ENCODE assay signal across 7 cellular contexts in genomic region chr12:124900345-124900795, GRCh38. TPM values are rescaled to one million over a fixed set of nuclear protein-coding genes. Genes with fewer than 3 reads are reported as not detected.
A peak's percentile ranks its signal among the peaks of the same experiment; 100 is the strongest.
DNase-seq lines count a peak whose midpoint lies in the region; ATAC-seq, FAIRE-seq and TF ChIP-seq lines count a peak whose summit lies in the region.
"Not testable (repeated sequence)": the region's sequence is repeated elsewhere in the genome, so short reads cannot be mapped to it uniquely, and the experiment has no call there.

No MANE protein-coding gene starts in this region.

- H3K27ac Mint-ChIP-seq in astrocyte (ENCODE audit: unreplicated experiment): not testable (repeated sequence)

- H3K9me3 ChIP-seq in OCI-LY7 (ENCODE audit: low read length); astrocyte (ENCODE audit: insufficient read depth, low read depth, low read length); HepG2 (ENCODE audit: low read length): not testable (repeated sequence)

- not testable (repeated sequence) for TF ChIP-seq RAD21 in HepG2 (CRISPR knock-in tag; IDR thresholded peaks at IDR 0.05)

- not testable (repeated sequence) for H3K36me3 Mint-ChIP-seq in astrocyte (ENCODE audit: low read depth, unreplicated experiment)

- H3K9ac ChIP-seq in astrocyte (ENCODE audit: low read length): not testable (repeated sequence)
- H3K9ac ChIP-seq in HepG2 (ENCODE audit: insufficient read depth, low read depth, low read length): peak overlapping the region; percentile 49; the same call in 1 of the 2 replicates

- peak; percentile 78 for ATAC-seq in HepG2

- not testable (repeated sequence) for H3K79me2 ChIP-seq in OCI-LY7 (ENCODE audit: insufficient read depth, low read depth, low read length); astrocyte (ENCODE audit: insufficient read depth, low read length)
- H3K79me2 ChIP-seq in HepG2 (ENCODE audit: insufficient read depth, low read length): peaks cover 29% of the 10 kb centered on the region

- peak overlapping the region; percentile 62 for H3K4me3 Mint-ChIP-seq in astrocyte (ENCODE audit: unreplicated experiment)

- H3K4me3 ChIP-seq in OCI-LY7 (ENCODE audit: low read depth, low read length, poor library complexity, severe bottlenecking); astrocyte (ENCODE audit: insufficient read depth, low read depth, low read length): not testable (repeated sequence)
- H3K4me3 ChIP-seq in HepG2 (replicated peaks in 1 of 3; ENCODE audit: insufficient read depth in 1 of 3, low read depth in 2 of 3, low read length in 3 of 3): peak overlapping the region in 2 of 3 experiments; percentile 43 to 56; a peak in 3 of 6 replicates

- H3K4me2 ChIP-seq in OCI-LY7 (ENCODE audit: low read length); astrocyte (ENCODE audit: low read length): not testable (repeated sequence)
- peak overlapping the region; percentile 87 for H3K4me2 ChIP-seq in HepG2 (ENCODE audit: low read depth, low read length)

- H3K4me1 Mint-ChIP-seq in astrocyte (ENCODE audit: low read depth, unreplicated experiment): not testable (repeated sequence)

- H3K4me1 ChIP-seq in OCI-LY7 (ENCODE audit: insufficient read depth, low read length, poor library complexity, severe bottlenecking): peaks cover 66% of the 10 kb centered on the region
- not testable (repeated sequence) for H3K4me1 ChIP-seq in astrocyte (ENCODE audit: insufficient read depth, low read length)
- peaks cover 90% of the 10 kb centered on the region for H3K4me1 ChIP-seq in HepG2 (ENCODE audit: insufficient read depth, low read length)

- not testable (repeated sequence) for TF ChIP-seq CTCF in OCI-LY7 (conservative IDR thresholded peaks at IDR 0.05; ENCODE audit: low read length); astrocyte (IDR thresholded peaks at IDR 0.05; ENCODE audit: insufficient read depth, low read depth, low read length)
- 0 out of 2 replicates have a peak, but pooled peaks have one; percentile 1 for TF ChIP-seq CTCF in HepG2 (CRISPR knock-in tag; IDR thresholded peaks at IDR 0.05)

- CTCF ChIA-PET in OCI-LY7 (lab: Charles Lee; ENCODE audit: unreplicated experiment): interaction anchor here (0.6 to 1.3 kb wide), 5 partner anchors 10 to 37 kb away, joined by 3 to 5 read pairs (median 3); no protein-coding TSS in a partner anchor
- CTCF ChIA-PET in HepG2 (lab: Yijun Ruan, JAX; ENCODE audit: low intra/inter-chr PET ratio, low total read pairs): not testable (repeated sequence)

- H2AFZ ChIP-seq in OCI-LY7 (ENCODE audit: low read length); astrocyte (ENCODE audit: low read depth, low read length); HepG2 (ENCODE audit: low read length): not testable (repeated sequence)

- TF ChIP-seq EP300 in HepG2 (IDR thresholded peaks at IDR 0.05; ENCODE audit: low read depth in 2 of 2, low read length in 2 of 2): peak in 1 of 2 experiments; percentile 89; a peak in 2 of 4 replicates
- peak; percentile 72; the same call in 1 of the 2 replicates for TF ChIP-seq EP300 in HepG2 (CRISPR knock-in tag; IDR thresholded peaks at IDR 0.05; ENCODE audit: borderline replicate concordance)

- not testable (repeated sequence) for BruUV-seq in OCI-LY7 (replicated peaks; lab: Mats Ljungman, UMichigan); HepG2 (replicated peaks; lab: Mats Ljungman, UMichigan)

- POLR2A ChIA-PET in OCI-LY7 (lab: Charles Lee) (interaction anchor here (0.6 to 4.5 kb wide), 8 partner anchors 13 to 289 kb away, joined by 3 to 102 read pairs (median 6); partner anchors contain the start of gene UBC), HepG2 (lab: Yijun Ruan, JAX) (interaction anchor here (0.7 to 4.3 kb wide), 19 partner anchors 11 to 123 kb away, joined by 3 to 64 read pairs (median 7); partner anchors contain the start of genes SCARB1 and UBC)

- H4K20me1 ChIP-seq in OCI-LY7 (ENCODE audit: insufficient read depth, low read length); HepG2 (ENCODE audit: insufficient read depth, low read length): not testable (repeated sequence)
- peaks cover 22% of the 10 kb centered on the region for H4K20me1 ChIP-seq in astrocyte (ENCODE audit: insufficient read depth, low read length)

- not testable (repeated sequence) for H3K9me3 Mint-ChIP-seq in astrocyte (ENCODE audit: unreplicated experiment)

- intact Hi-C loops in OCI-LY7 (cut with micrococcal nuclease; ENCODE audit: unreplicated experiment): not testable (repeated sequence)
- intact Hi-C loops in HepG2 (cut with micrococcal nuclease; ENCODE audit: unreplicated experiment): loop anchor here (2.0 kb wide), 1 partner anchor 16 kb away; no protein-coding TSS in a partner anchor

- TF ChIP-seq POLR2A in HepG2 (IDR thresholded peaks at IDR 0.05; ENCODE audit: insufficient read depth in 1 of 2, low read depth in 2 of 2, low read length in 2 of 2): peak in 1 of 2 experiments; percentile 30; a peak in 1 of 4 replicates

- FAIRE-seq in astrocyte (lab: Jason Lieb, UNC): not testable (repeated sequence)
- FAIRE-seq in HepG2 (lab: Jason Lieb, UNC): peak; percentile 77

- in situ Hi-C loops in HepG2 (cut with HindIII; ENCODE audit: extremely low pct_ligation_motif_present, low pct_unique_long_range_greater_than_20kb): not testable (repeated sequence)

- not testable (repeated sequence) for H3K36me3 ChIP-seq in OCI-LY7 (ENCODE audit: insufficient read depth, low read length); astrocyte (ENCODE audit: insufficient read depth, low read length); HepG2 (replicated peaks in 1 of 2; ENCODE audit: control insufficient read depth in 1 of 2, insufficient read depth in 2 of 2, low read length in 2 of 2)

- H3K9me2 ChIP-seq in OCI-LY7 (ENCODE audit: insufficient read depth, low read length): not testable (repeated sequence)

- WGBS in HepG2 (ENCODE audit: low lambda C conversion rate): 0% methylated on average over 8 of the region's 8 CpGs

- peak; percentile 21 for DNase-seq in DMS53 (lab: John Stamatoyannopoulos, UW)
- DNase-seq in NCI-H1417 (lab: John Stamatoyannopoulos, UW): peak in 2 of 3 experiments; percentile 30 to 72
- DNase-seq in NCI-H2171 treated with DMSO at 0.1 percent for 48 hours (lab: John Stamatoyannopoulos, UW): peak; percentile 27
- DNase-seq in OCI-LY7 (ENCODE audit: low spot score); astrocyte (ENCODE audit: low read depth): not testable (repeated sequence)
- peak; percentile 93 for DNase-seq in HepG2 (ENCODE audit: low spot score)
- DNase-seq in renal cortical epithelial cell (ENCODE audit: low read depth): peak; percentile 57

- H3K27me3 Mint-ChIP-seq in astrocyte (ENCODE audit: low read depth, unreplicated experiment): not testable (repeated sequence)

- H3K27me3 ChIP-seq in astrocyte (ENCODE audit: insufficient read depth, low read length); HepG2 (ENCODE audit: control insufficient read depth in 1 of 2, insufficient read depth in 2 of 2, low read length in 2 of 2): not testable (repeated sequence)

- H3K27ac ChIP-seq in OCI-LY7 (ENCODE audit: low read depth, low read length, poor library complexity, severe bottlenecking) (peak overlapping the region; percentile 75), HepG2 (ENCODE audit: extremely low read length, insufficient read depth, low read length) (peak overlapping the region; percentile 88)
- H3K27ac ChIP-seq in astrocyte (ENCODE audit: low read depth, low read length): not testable (repeated sequence)

RNA-seq across cellular contexts. Expression of gene UBC, which starts 14.1 kb away (rescaled TPM):
- total RNA-seq in OCI-LY7 (2014; rRNA removed; shearing (Covaris generic)): 425 and 431 TPM in 2 replicates
- total RNA-seq in OCI-LY7 (2022) (616 and 682 TPM in 2 replicates), astrocyte (1,171 and 1,214 TPM in 2 replicates), HepG2 (2016; rRNA removed; fragmentation: Illumina TruSeq; extraction: Trizol) (805 and 1,167 TPM in 2 replicates), renal cortical epithelial cell (2,164 and 2,732 TPM in 2 replicates)
- total RNA-seq in HepG2 (2016; cell fraction: cytosol; rRNA removed; fragmentation: Illumina TruSeq; extraction: Trizol; ENCODE audit: low read depth): 330 and 384 TPM in 2 replicates
- total RNA-seq in HepG2 (2016; cell fraction: insoluble cytoplasmic fraction; rRNA removed; fragmentation: Illumina TruSeq; extraction: Trizol): 802 and 1,160 TPM in 2 replicates
- total RNA-seq in HepG2 (2016; cell fraction: membrane; rRNA removed; fragmentation: Illumina TruSeq; extraction: Trizol): 388 and 438 TPM in 2 replicates
- 473 and 495 TPM in 2 replicates for total RNA-seq in HepG2 (2016; cell fraction: nucleus; rRNA removed; fragmentation: Illumina TruSeq; extraction: Trizol)
- polyA plus RNA-seq in HepG2 (2011; rRNA removed): 1,432 and 1,529 TPM in 2 replicates
- 1,350 and 1,708 TPM in 2 replicates for polyA plus RNA-seq in HepG2 (2011; cell fraction: cytosol; rRNA removed)
- polyA plus RNA-seq in HepG2 (2011; cell fraction: nucleus; rRNA removed): 541 and 721 TPM in 2 replicates
- 920 and 1,315 TPM in 2 replicates for polyA plus RNA-seq in HepG2 (2012)
- polyA plus RNA-seq in HepG2 (2016; cell fraction: cytosol; fragmentation: Illumina TruSeq; extraction: Trizol; ENCODE audit: low read depth): 299 and 343 TPM in 2 replicates
- polyA plus RNA-seq in HepG2 (2016; cell fraction: insoluble cytoplasmic fraction; fragmentation: Illumina TruSeq; extraction: Trizol; ENCODE audit: low read depth): 1,055 and 1,063 TPM in 2 replicates
- 279 and 340 TPM in 2 replicates for polyA plus RNA-seq in HepG2 (2016; cell fraction: membrane; fragmentation: Illumina TruSeq; extraction: Trizol; ENCODE audit: low read depth)
- polyA plus RNA-seq in HepG2 (2016; cell fraction: nucleus; fragmentation: Illumina TruSeq; extraction: Trizol; ENCODE audit: insufficient read depth, low read depth): 688 and 691 TPM in 2 replicates
- 531 and 665 TPM in 2 replicates for polyA minus RNA-seq in HepG2 (2011; rRNA and poly(A)+ RNA removed; ENCODE audit: low replicate concordance)
- 412 and 617 TPM in 2 replicates for polyA minus RNA-seq in HepG2 (2011; cell fraction: cytosol; rRNA and poly(A)+ RNA removed)
- polyA minus RNA-seq in HepG2 (2011; cell fraction: nucleus; rRNA and poly(A)+ RNA removed): 99.5 and 162 TPM in 2 replicates

RNA-seq across cellular contexts. Expression of gene SCARB1, which starts 36.7 kb away (rescaled TPM):
- total RNA-seq in OCI-LY7 (2014; rRNA removed; shearing (Covaris generic)): 24.4 and 42.9 TPM in 2 replicates
- 99.0 and 112 TPM in 2 replicates for total RNA-seq in OCI-LY7 (2022)
- 44.5 and 48.4 TPM in 2 replicates for total RNA-seq in astrocyte
- 33.2 and 63.4 TPM in 2 replicates for total RNA-seq in HepG2 (2016; rRNA removed; fragmentation: Illumina TruSeq; extraction: Trizol)
- 10.1 and 11.6 TPM in 2 replicates for total RNA-seq in HepG2 (2016; cell fraction: cytosol; rRNA removed; fragmentation: Illumina TruSeq; extraction: Trizol; ENCODE audit: low read depth)
- total RNA-seq in HepG2 (2016; cell fraction: insoluble cytoplasmic fraction; rRNA removed; fragmentation: Illumina TruSeq; extraction: Trizol): 24.7 and 65.3 TPM in 2 replicates
- total RNA-seq in HepG2 (2016; cell fraction: membrane; rRNA removed; fragmentation: Illumina TruSeq; extraction: Trizol): 32.7 and 33.2 TPM in 2 replicates
- total RNA-seq in HepG2 (2016; cell fraction: nucleus; rRNA removed; fragmentation: Illumina TruSeq; extraction: Trizol): 82.8 and 99.0 TPM in 2 replicates
- 160 and 189 TPM in 2 replicates for polyA plus RNA-seq in HepG2 (2011; rRNA removed)
- polyA plus RNA-seq in HepG2 (2011; cell fraction: cytosol; rRNA removed): 208 and 213 TPM in 2 replicates
- 869 and 1,053 TPM in 2 replicates for polyA plus RNA-seq in HepG2 (2011; cell fraction: nucleus; rRNA removed)
- polyA plus RNA-seq in HepG2 (2012): 214 and 253 TPM in 2 replicates
- 18.1 and 20.1 TPM in 2 replicates for polyA plus RNA-seq in HepG2 (2016; cell fraction: cytosol; fragmentation: Illumina TruSeq; extraction: Trizol; ENCODE audit: low read depth)
- polyA plus RNA-seq in HepG2 (2016; cell fraction: insoluble cytoplasmic fraction; fragmentation: Illumina TruSeq; extraction: Trizol; ENCODE audit: low read depth): 42.8 and 60.7 TPM in 2 replicates
- polyA plus RNA-seq in HepG2 (2016; cell fraction: membrane; fragmentation: Illumina TruSeq; extraction: Trizol; ENCODE audit: low read depth): 42.2 and 44.0 TPM in 2 replicates
- polyA plus RNA-seq in HepG2 (2016; cell fraction: nucleus; fragmentation: Illumina TruSeq; extraction: Trizol; ENCODE audit: insufficient read depth, low read depth): 235 and 236 TPM in 2 replicates
- 104 and 367 TPM in 2 replicates for polyA minus RNA-seq in HepG2 (2011; rRNA and poly(A)+ RNA removed; ENCODE audit: low replicate concordance)
- 143 and 183 TPM in 2 replicates for polyA minus RNA-seq in HepG2 (2011; cell fraction: cytosol; rRNA and poly(A)+ RNA removed)
- polyA minus RNA-seq in HepG2 (2011; cell fraction: nucleus; rRNA and poly(A)+ RNA removed): 104 and 119 TPM in 2 replicates
- 5.2 and 10.0 TPM in 2 replicates for total RNA-seq in renal cortical epithelial cell
